In the genomic region with DNA sequence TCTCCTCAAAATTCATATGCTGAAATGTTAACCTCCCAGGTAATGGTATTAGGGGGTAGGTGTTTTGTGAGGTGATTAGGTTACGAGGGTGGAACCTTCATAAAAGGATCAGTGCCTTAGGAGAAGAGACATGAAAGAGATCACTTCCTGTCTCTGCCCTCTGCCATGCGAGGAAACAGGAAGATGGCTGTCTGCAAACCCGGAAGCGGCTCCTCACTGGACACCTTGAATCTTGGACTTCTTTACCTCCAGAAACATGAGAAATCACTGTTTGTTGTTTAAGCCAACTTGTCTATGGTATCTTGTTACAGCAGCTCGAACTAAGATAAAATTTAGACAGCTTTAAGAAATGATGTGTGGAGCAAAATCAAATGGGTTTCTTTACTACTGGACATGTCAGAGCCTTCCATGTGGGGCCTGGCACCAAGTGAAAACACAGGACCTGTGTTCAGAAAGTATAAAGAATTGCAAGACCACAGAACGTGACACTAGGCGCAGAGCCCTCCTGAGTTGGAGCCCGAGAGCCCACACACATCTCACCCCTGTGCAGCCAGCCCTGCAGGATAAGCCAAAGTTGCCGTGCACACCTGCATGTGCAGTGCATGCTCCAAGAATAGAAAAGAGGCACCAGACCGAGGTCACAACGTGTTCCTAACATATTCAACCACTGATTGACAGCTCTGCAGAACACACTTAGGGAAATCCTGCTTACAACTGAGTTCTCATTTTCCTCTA, we compare ENCODE assay signal across 25 cellular contexts.
"Had no signal": no experiment of that assay in that cellular context is flagged by ENCODE, and none has a peak within 500 bp of the region (broad histone marks: within the 10 kb centered on the region; RNA-seq: fewer than 3 reads in every experiment).

No MANE protein-coding gene starts in this region.

- H3K27ac ChIP-seq: dorsolateral prefrontal cortex, epithelial cell of prostate, foreskin keratinocyte, psoas muscle, stomach, upper lobe of left lung, WERI-Rb-1 had no signal

- DNase-seq: activated CD4-positive, alpha-beta T cell treated with anti-CD3 and anti-CD28 coated beads for 1 hour; activated CD4-positive, alpha-beta T cell treated with anti-CD3 and anti-CD28 coated beads, Interleukin-2, amount 50 U/mL, for 48 hours; activated naive CD4-positive, alpha-beta T cell treated with anti-CD3 and anti-CD28 coated beads, Interleukin-2, amount 10 ng/mL, durations not matched to agents 7 days and 5 days; activated naive CD8-positive, alpha-beta T cell treated with anti-CD3 and anti-CD28 coated beads, Interleukin-2, amount 50 U/mL, for 24 hours; activated T-cell treated with anti-CD3 and anti-CD28 coated beads, Interleukin-2, amount 50 U/mL, for 4 hours; anterior cingulate cortex; dorsolateral prefrontal cortex; endodermal cell; foreskin keratinocyte; glutamatergic neuron; kidney; psoas muscle; stimulated activated CD4-positive, alpha-beta T cell treated with anti-CD3 and anti-CD28 coated beads, Interleukin-4, amount 100 ng/mL, for 24 hours; stomach; T-helper 1 cell; upper lobe of left lung; WERI-Rb-1 had no signal

- H3K9me3 Mint-ChIP-seq: endodermal cell; stimulated activated effector memory CD8-positive, alpha-beta T cell treated with anti-CD3 and anti-CD28 coated beads, Interleukin-12 subunit alpha, Interleukin-12 subunit beta, amount 100 ng/mL, for 72 hours had no signal

- H3K4me3 Mint-ChIP-seq: activated naive CD4-positive, alpha-beta T cell treated with anti-CD3 and anti-CD28 coated beads, Interleukin-2, amount 10 ng/mL, durations not matched to agents 7 days and 5 days; activated naive CD8-positive, alpha-beta T cell treated with anti-CD3 and anti-CD28 coated beads, Interleukin-2, amount 50 U/mL, for 24 hours; activated T-cell treated with anti-CD3 and anti-CD28 coated beads, Interleukin-2, amount 50 U/mL, for 4 hours; brain; endodermal cell; mesothelial cell of epicardium; neural crest cell; stimulated activated effector memory CD8-positive, alpha-beta T cell treated with anti-CD3 and anti-CD28 coated beads, Interleukin-12 subunit alpha, Interleukin-12 subunit beta, amount 100 ng/mL, for 72 hours had no signal

- H3K27me3 ChIP-seq: dorsolateral prefrontal cortex, foreskin keratinocyte, upper lobe of left lung had no signal

- H3K4me1 ChIP-seq: foreskin keratinocyte, psoas muscle, stomach, upper lobe of left lung had no signal

- H3K36me3 Mint-ChIP-seq: activated naive CD4-positive, alpha-beta T cell treated with anti-CD3 and anti-CD28 coated beads, Interleukin-2, amount 10 ng/mL, durations not matched to agents 7 days and 5 days; brain; mesothelial cell of epicardium; stimulated activated effector memory CD8-positive, alpha-beta T cell treated with anti-CD3 and anti-CD28 coated beads, Interleukin-12 subunit alpha, Interleukin-12 subunit beta, amount 100 ng/mL, for 72 hours had no signal

- H3K9me3 ChIP-seq: psoas muscle, stomach, upper lobe of left lung had no signal

- H3K4me1 Mint-ChIP-seq: activated naive CD4-positive, alpha-beta T cell treated with anti-CD3 and anti-CD28 coated beads, Interleukin-2, amount 10 ng/mL, durations not matched to agents 7 days and 5 days; mesothelial cell of epicardium; neural crest cell had no signal

- H3K27me3 Mint-ChIP-seq: activated naive CD4-positive, alpha-beta T cell treated with anti-CD3 and anti-CD28 coated beads, Interleukin-2, amount 10 ng/mL, durations not matched to agents 7 days and 5 days; brain had no signal

- ATAC-seq: activated T-cell treated with anti-CD3 and anti-CD28 coated beads, Interleukin-2, amount 50 U/mL, for 4 hours; foreskin keratinocyte; left lobe of liver; psoas muscle; sciatic nerve; SK-N-SH treated with all-trans-retinoic acid at 6 μM for 48 hours had no signal

- H3K36me3 ChIP-seq: stomach, upper lobe of left lung, WERI-Rb-1 had no signal

- FAIRE-seq: kidney had no signal

- H3K27ac Mint-ChIP-seq: activated naive CD4-positive, alpha-beta T cell treated with anti-CD3 and anti-CD28 coated beads, Interleukin-2, amount 10 ng/mL, durations not matched to agents 7 days and 5 days; activated naive CD8-positive, alpha-beta T cell treated with anti-CD3 and anti-CD28 coated beads, Interleukin-2, amount 50 U/mL, for 24 hours; endodermal cell; mesothelial cell of epicardium; stimulated activated effector memory CD8-positive, alpha-beta T cell treated with anti-CD3 and anti-CD28 coated beads, Interleukin-12 subunit alpha, Interleukin-12 subunit beta, amount 100 ng/mL, for 72 hours had no signal

- H3K4me3 ChIP-seq: dorsolateral prefrontal cortex, psoas muscle, stomach, upper lobe of left lung had no signal
